In genomic region chr17:73307130-73307529, GRCh38 we compare ENCODE assay signal across 11 cellular contexts. TPM values are rescaled to one million over a fixed set of nuclear protein-coding genes. Genes with fewer than 3 reads are reported as not detected.
DNase-seq lines count a peak whose midpoint lies in the region; ATAC-seq and TF ChIP-seq lines count a peak whose summit lies in the region.
"Had no signal": no experiment of that assay in that cellular context is flagged by ENCODE, and none has a peak within 500 bp of the region (broad histone marks: within the 10 kb centered on the region; RNA-seq: fewer than 3 reads in every experiment).

No MANE protein-coding gene starts in this region.

- H3K27ac Mint-ChIP-seq in osteocyte (ENCODE audit: unreplicated experiment): peak overlapping the region; percentile 99
- no peak overlapping the region for H3K27ac Mint-ChIP-seq in CD8-positive, alpha-beta T cell
- H3K27ac Mint-ChIP-seq in stimulated activated effector memory CD8-positive, alpha-beta T cell treated with anti-CD3 and anti-CD28 coated beads, Interleukin-12 subunit alpha, Interleukin-12 subunit beta, amount 100 ng/mL, for 72 hours: no peak overlapping the region
- H3K27ac Mint-ChIP-seq: natural killer cell had no signal

- no peak overlapping the region for H3K27ac ChIP-seq in CD8-positive, alpha-beta T cell (ENCODE audit: low read depth, low read length)

- H3K9me3 Mint-ChIP-seq in osteocyte (ENCODE audit: unreplicated experiment): no peaks in the 10 kb centered on the region
- H3K9me3 Mint-ChIP-seq in CD8-positive, alpha-beta T cell: no peaks in the 10 kb centered on the region
- no peaks in the 10 kb centered on the region for H3K9me3 Mint-ChIP-seq in stimulated activated effector memory CD8-positive, alpha-beta T cell treated with anti-CD3 and anti-CD28 coated beads, Interleukin-12 subunit alpha, Interleukin-12 subunit beta, amount 100 ng/mL, for 72 hours
- H3K9me3 Mint-ChIP-seq: natural killer cell had no signal

- no peaks in the 10 kb centered on the region for H3K36me3 ChIP-seq in CD8-positive, alpha-beta T cell (ENCODE audit: insufficient read depth, low read length)

- POLR2A ChIA-PET in CD8-positive, alpha-beta T cell (lab: Charles Lee): interaction anchor here (0.7 kb wide), 1 partner anchor 194 kb away, joined by 3 read pairs; no protein-coding TSS in a partner anchor

- peak overlapping the region; percentile 10 for H3K4me3 ChIP-seq in epithelial cell of proximal tubule (ENCODE audit: low read depth, low read length)
- no peak overlapping the region for H3K4me3 ChIP-seq in CD8-positive, alpha-beta T cell (ENCODE audit: low read depth, low read length)

- peaks cover 59% of the 10 kb centered on the region for H3K4me1 Mint-ChIP-seq in osteocyte (ENCODE audit: unreplicated experiment)
- H3K4me1 Mint-ChIP-seq in CD8-positive, alpha-beta T cell (ENCODE audit: low read depth): peaks cover 15% of the 10 kb centered on the region
- peaks cover 18% of the 10 kb centered on the region for H3K4me1 Mint-ChIP-seq in stimulated activated effector memory CD8-positive, alpha-beta T cell treated with anti-CD3 and anti-CD28 coated beads, Interleukin-12 subunit alpha, Interleukin-12 subunit beta, amount 100 ng/mL, for 72 hours

- intact Hi-C loops in CD8-positive, alpha-beta T cell (cut with DNase I, micrococcal nuclease): no loop called here

- ATAC-seq in HG02870 (IDR thresholded peaks at IDR 0.05; ENCODE audit: unreplicated experiment): no peak
- ATAC-seq in CD8-positive, alpha-beta T cell: no peak
- no peak for ATAC-seq in stimulated activated effector memory CD8-positive, alpha-beta T cell treated with anti-CD3 and anti-CD28 coated beads, Interleukin-12 subunit alpha, Interleukin-12 subunit beta, amount 100 ng/mL, for 72 hours
- ATAC-seq: natural killer cell had no signal

- CTCF ChIA-PET in CD8-positive, alpha-beta T cell (lab: Charles Lee): interaction anchor here (0.6 to 1.5 kb wide), 2 partner anchors 51 to 53 kb away, joined by 3 to 5 read pairs; no protein-coding TSS in a partner anchor

- H3K27me3 ChIP-seq in CD8-positive, alpha-beta T cell (ENCODE audit: insufficient read depth, low read length): peaks cover 4% of the 10 kb centered on the region

- peak; percentile 57 for DNase-seq in A172 (ENCODE audit: low spot score)
- DNase-seq in NCI-H2171 treated with DMSO at 0.1 percent for 48 hours (lab: John Stamatoyannopoulos, UW): peak; percentile 47
- DNase-seq in epithelial cell of proximal tubule (ENCODE audit: low read depth): no peak
- DNase-seq in osteocyte (ENCODE audit: extremely low spot score, unreplicated experiment): no peak
- DNase-seq in NCI-H187 treated with DMSO at 0.1 percent for 48 hours (lab: John Stamatoyannopoulos, UW): no peak
- no peak for DNase-seq in CD8-positive, alpha-beta T cell
- no peak for DNase-seq in stimulated activated effector memory CD8-positive, alpha-beta T cell treated with anti-CD3 and anti-CD28 coated beads, Interleukin-12 subunit alpha, Interleukin-12 subunit beta, amount 100 ng/mL, for 72 hours (ENCODE audit: low spot score in 2 of 2)
- DNase-seq: activated gamma-delta T cell treated with Interleukin-2 at 50 U/mL for 16 hours, natural killer cell, NCI-H2081 treated with DMSO at 0.1 percent for 48 hours had no signal

- peak overlapping the region; percentile 35 for H3K4me3 Mint-ChIP-seq in osteocyte (ENCODE audit: unreplicated experiment)
- no peak overlapping the region for H3K4me3 Mint-ChIP-seq in CD8-positive, alpha-beta T cell
- no peak overlapping the region for H3K4me3 Mint-ChIP-seq in stimulated activated effector memory CD8-positive, alpha-beta T cell treated with anti-CD3 and anti-CD28 coated beads, Interleukin-12 subunit alpha, Interleukin-12 subunit beta, amount 100 ng/mL, for 72 hours
- H3K4me3 Mint-ChIP-seq: natural killer cell had no signal

- no peaks in the 10 kb centered on the region for H3K9me3 ChIP-seq in CD8-positive, alpha-beta T cell (ENCODE audit: low read length)

- no peaks in the 10 kb centered on the region for H3K36me3 Mint-ChIP-seq in osteocyte (ENCODE audit: unreplicated experiment)
- no peaks in the 10 kb centered on the region for H3K36me3 Mint-ChIP-seq in CD8-positive, alpha-beta T cell
- H3K36me3 Mint-ChIP-seq in stimulated activated effector memory CD8-positive, alpha-beta T cell treated with anti-CD3 and anti-CD28 coated beads, Interleukin-12 subunit alpha, Interleukin-12 subunit beta, amount 100 ng/mL, for 72 hours: no peaks in the 10 kb centered on the region
- H3K36me3 Mint-ChIP-seq: natural killer cell had no signal

- TF ChIP-seq CTCF in epithelial cell of proximal tubule (conservative IDR thresholded peaks at IDR 0.05; ENCODE audit: low read depth, low read length): no peak
- no peak for TF ChIP-seq CTCF in osteocyte (IDR thresholded peaks at IDR 0.05)
- TF ChIP-seq CTCF in CD8-positive, alpha-beta T cell (IDR thresholded peaks at IDR 0.05): no peak

- H3K4me1 ChIP-seq in CD8-positive, alpha-beta T cell (ENCODE audit: insufficient read depth, low read length): peaks cover 14% of the 10 kb centered on the region

- H3K27me3 Mint-ChIP-seq in osteocyte (ENCODE audit: unreplicated experiment): no peaks in the 10 kb centered on the region
- H3K27me3 Mint-ChIP-seq in CD8-positive, alpha-beta T cell (ENCODE audit: low read depth): peaks cover 12% of the 10 kb centered on the region

RNA-seq across cellular contexts. Expression of gene CDC42EP4, which starts 4.7 kb away (rescaled TPM):
- 42.1 and 53.8 TPM in 2 replicates for total RNA-seq in A172 (2014; rRNA removed; shearing (Covaris generic))
- 46.8 and 115 TPM in 2 replicates for total RNA-seq in epithelial cell of proximal tubule
- total RNA-seq in osteocyte: 32.0 and 32.7 TPM in 2 replicates
- total RNA-seq in CD8-positive, alpha-beta T cell: 1 to 10 TPM; 3.5 to 4.4 TPM

RNA-seq across cellular contexts. Expression of gene CPSF4L, which starts 45.5 kb away (rescaled TPM):
- total RNA-seq in A172 (2014; rRNA removed; shearing (Covaris generic)): not detected in 2 replicates
- total RNA-seq in epithelial cell of proximal tubule (not detected in 2 replicates), osteocyte (not detected in 2 replicates)
- not detected for total RNA-seq in CD8-positive, alpha-beta T cell
- total RNA-seq: natural killer cell had no signal

Comparison
In these comparisons a context has a peak if more than half of its experiments do, and no peak if none do; other contexts are left out.
1. DNase-seq: peak in A172 (single experiment) and NCI-H2171 treated with DMSO at 0.1 percent for 48 hours (single experiment); none in epithelial cell of proximal tubule (single experiment), osteocyte (single experiment), NCI-H187 treated with DMSO at 0.1 percent for 48 hours (single experiment), CD8-positive, alpha-beta T cell (0 of 7) and stimulated activated effector memory CD8-positive, alpha-beta T cell treated with anti-CD3 and anti-CD28 coated beads, Interleukin-12 subunit alpha, Interleukin-12 subunit beta, amount 100 ng/mL, for 72 hours (0 of 2).